Comparison of ENCODE assay signal across 25 cellular contexts in genomic region chr9:18851069-18851468, GRCh38.
"Had no signal": no experiment of that assay in that cellular context is flagged by ENCODE, and none has a peak within 500 bp of the region (broad histone marks: within the 10 kb centered on the region; RNA-seq: fewer than 3 reads in every experiment).

No MANE protein-coding gene starts in this region.

- ATAC-seq: effector memory CD8-positive, alpha-beta T cell; esophagus mucosa; gastrocnemius medialis; left lung; lower lobe of right lung had no signal

- H3K9me3 Mint-ChIP-seq: dendritic cell treated with granulocyte-macrophage colony-stimulating factor and Interleukin-4, amounts not matched to agents 40 ng/mL and 50 ng/mL, for 4 days; effector memory CD8-positive, alpha-beta T cell; endodermal cell; immature natural killer cell; mesothelial cell of epicardium had no signal

- H3K36me3 ChIP-seq: esophagus squamous epithelium, gastrocnemius medialis, left lung, lower lobe of right lung had no signal

- H3K4me3 Mint-ChIP-seq: dendritic cell treated with granulocyte-macrophage colony-stimulating factor and Interleukin-4, amounts not matched to agents 40 ng/mL and 50 ng/mL, for 4 days; effector memory CD8-positive, alpha-beta T cell; endodermal cell; immature natural killer cell; mesothelial cell of epicardium had no signal

- H3K4me1 Mint-ChIP-seq: endodermal cell, immature natural killer cell had no signal

- H3K27ac Mint-ChIP-seq: dendritic cell treated with granulocyte-macrophage colony-stimulating factor and Interleukin-4, amounts not matched to agents 40 ng/mL and 50 ng/mL, for 4 days; effector memory CD8-positive, alpha-beta T cell; endodermal cell; immature natural killer cell; mesothelial cell of epicardium had no signal

- H3K9me3 ChIP-seq: esophagus squamous epithelium, gastrocnemius medialis, left lung, lower lobe of right lung had no signal

- H3K4me3 ChIP-seq: esophagus squamous epithelium, gastrocnemius medialis, hepatocyte, left lung, lower lobe of right lung had no signal

- H3K27me3 Mint-ChIP-seq: dendritic cell treated with granulocyte-macrophage colony-stimulating factor and Interleukin-4, amounts not matched to agents 40 ng/mL and 50 ng/mL, for 4 days had no signal

- H3K4me1 ChIP-seq: left lung, lower lobe of right lung had no signal

- H3K27ac ChIP-seq: epithelial cell of prostate, esophagus squamous epithelium, gastrocnemius medialis, hepatocyte, left lung, lower lobe of right lung had no signal

- DNase-seq: cortex of kidney; effector CD8-positive, alpha-beta T cell; effector memory CD8-positive, alpha-beta T cell; endodermal cell; erythroblast; esophagus squamous epithelium; foreskin fibroblast; foreskin melanocyte; gastrocnemius medialis; glutamatergic neuron; head of caudate nucleus; hypothalamus; immature natural killer cell; islet precursor cell; kidney; kidney glomerular epithelial cell; left lung; left ventricle myocardium superior; lower lobe of right lung; mesenchymal stem cell had no signal

- H3K27me3 ChIP-seq: esophagus squamous epithelium, gastrocnemius medialis, hepatocyte, left lung had no signal

- H3K36me3 Mint-ChIP-seq: immature natural killer cell, mesothelial cell of epicardium had no signal
